Comparison of ENCODE assay signal across 1 cellular context in genomic region chr9:87612536-87612935, GRCh38.
TF ChIP-seq lines count a peak whose summit lies in the region.

No MANE protein-coding gene starts in this region.

TF ChIP-seq in liver, 16 proteins besides CTCF, POLR2A, EP300 and RAD21 (continued from another document):
- TF ChIP-seq REST (IDR thresholded peaks at IDR 0.05) = no peak
